ENCODE assay signal across 8 cellular contexts in the genomic region with DNA sequence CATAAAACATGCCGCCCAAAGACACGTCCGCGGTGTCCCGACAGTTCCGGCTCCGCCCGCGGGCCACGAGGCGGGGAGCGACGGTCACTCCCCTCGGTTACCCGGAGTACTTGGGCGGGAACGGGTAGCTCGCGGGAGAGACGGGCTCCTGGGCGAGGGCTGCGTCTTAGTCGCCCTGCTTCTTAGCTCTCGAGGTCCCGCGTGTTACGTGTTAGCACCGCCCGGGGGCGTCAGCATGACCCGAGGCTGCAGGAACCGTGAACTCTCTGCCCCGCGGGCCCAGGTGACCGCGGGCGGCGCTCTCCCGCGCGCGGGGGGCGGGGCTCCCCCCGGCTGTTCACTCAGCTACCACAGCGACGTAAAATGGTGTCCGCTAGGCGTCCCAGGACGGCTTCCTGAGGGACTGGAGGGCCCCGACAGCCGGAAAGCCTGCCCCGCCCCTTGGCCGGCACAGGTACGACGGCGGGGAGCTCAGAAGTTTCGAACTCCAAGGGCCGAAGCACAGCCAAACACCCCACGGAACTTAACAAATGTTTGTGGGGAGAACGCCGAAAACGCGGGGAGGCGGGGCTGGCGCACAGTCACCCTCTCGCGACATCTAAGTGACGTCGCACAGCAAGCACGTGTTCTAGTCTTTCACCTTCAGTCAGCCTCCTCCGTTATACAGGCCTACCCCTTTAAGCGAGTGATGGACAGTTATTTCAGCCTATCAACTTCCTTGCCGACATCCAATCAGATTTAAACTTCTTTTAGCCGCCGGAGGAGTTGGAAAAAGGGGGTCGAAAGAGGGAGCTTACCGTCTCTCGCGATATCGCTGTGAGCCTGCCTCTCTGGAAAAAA. TPM values are rescaled to one million over a fixed set of nuclear protein-coding genes. Genes with fewer than 3 reads are reported as not detected.
DNase-seq lines count a peak whose midpoint lies in the region; ATAC-seq and TF ChIP-seq lines count a peak whose summit lies in the region.

No MANE protein-coding gene starts in this region.

- TF ChIP-seq CTCF in GM12874 (IDR thresholded peaks at IDR 0.05; ENCODE audit: insufficient read depth, low read depth, low read length) (peak; percentile 69), heart right ventricle (IDR thresholded peaks at IDR 0.05) (peak; percentile 18 to 80 (median 60))

- H3K36me3 ChIP-seq in heart right ventricle = peaks cover 0 to 31% (median 5%) of the 10 kb centered on the region in 9 donors

- 0 to 1% methylated on average over 71 to 80 of the region's 80 CpGs for WGBS in heart right ventricle, 2 donors

- H3K27ac ChIP-seq in heart right ventricle = peak overlapping the region; percentile 95 to 100 (median 98)

- H3K4me3 ChIP-seq in heart right ventricle = peak overlapping the region; percentile 47 to 98 (median 80)

- ATAC-seq in HG02678 (IDR thresholded peaks at IDR 0.05; ENCODE audit: unreplicated experiment) = peak; percentile 62
- peak; percentile 87 to 93 (median 90) for ATAC-seq in heart right ventricle

- peak; percentile 100 for DNase-seq in NCI-H1105 treated with DMSO at 0.1 percent for 48 hours (lab: John Stamatoyannopoulos, UW)
- DNase-seq in SKM-1 (lab: John Stamatoyannopoulos, UW; ENCODE audit: unreplicated experiment) = peak; percentile 100
- DNase-seq in activated naive CD8-positive, alpha-beta T cell treated with anti-CD3 and anti-CD28 coated beads, Interleukin-2, amount 50 U/mL, for 16 hours (ENCODE audit: low read depth, low spot score) = peak; percentile 84
- peak; percentile 91 to 99 for DNase-seq in heart right ventricle
- peak; percentile 98 for DNase-seq in posterior vena cava (ENCODE audit: low spot score)
- DNase-seq in ureter (ENCODE audit: low spot score) = peak; percentile 98

- H3K27me3 ChIP-seq in heart right ventricle = no peaks in the 10 kb centered on the region

- intact Hi-C loops in heart right ventricle (cut with DNase I) = loop anchor here in 7 of 10 donors (1.0 to 10.0 kb wide), 4 partner anchors 66 to 69 kb away; a partner anchor contains a TSS
- intact Hi-C loops in posterior vena cava (cut with DNase I) = no loop called here

- no peaks in the 10 kb centered on the region for H3K9me3 ChIP-seq in heart right ventricle

- H3K4me1 ChIP-seq in heart right ventricle = peaks cover 16 to 56% (median 43%) of the 10 kb centered on the region in 9 donors

RNA-seq across cellular contexts. Expression of a gene that starts 0.8 kb away (rescaled TPM):
- 10 to 100 TPM; 15.4 to 22.3 (median 19.4) TPM for total RNA-seq in heart right ventricle
- polyA plus RNA-seq in heart right ventricle = 1 to 10 TPM; 1.4 to 5.9 TPM
- total RNA-seq in posterior vena cava = 10 to 100 TPM; 14.8 to 15.9 TPM
- 26.2 TPM for total RNA-seq in ureter

RNA-seq across cellular contexts. Expression of a gene that starts 52.4 kb away (rescaled TPM):
- 1 to 10 TPM; 1.3 to 3.5 (median 2.4) TPM for total RNA-seq in heart right ventricle
- polyA plus RNA-seq in heart right ventricle = 1 to 10 TPM; 1.5 to 3.4 TPM
- total RNA-seq in posterior vena cava = 1 to 10 TPM; 8.0 to 8.6 TPM
- total RNA-seq in ureter = 3.3 TPM

Comparison
In these comparisons a context has a peak if more than half of its experiments do, and no peak if none do; other contexts are left out.
1. Peak in every context shown above with its lines: DNase-seq, ATAC-seq, H3K4me3 ChIP-seq and H3K27ac ChIP-seq.
2. intact Hi-C loops: an anchor here in heart right ventricle (1.0 to 10.0 kb wide); none called in posterior vena cava.